Comparison of ENCODE assay signal across 8 cellular contexts in the genomic region with DNA sequence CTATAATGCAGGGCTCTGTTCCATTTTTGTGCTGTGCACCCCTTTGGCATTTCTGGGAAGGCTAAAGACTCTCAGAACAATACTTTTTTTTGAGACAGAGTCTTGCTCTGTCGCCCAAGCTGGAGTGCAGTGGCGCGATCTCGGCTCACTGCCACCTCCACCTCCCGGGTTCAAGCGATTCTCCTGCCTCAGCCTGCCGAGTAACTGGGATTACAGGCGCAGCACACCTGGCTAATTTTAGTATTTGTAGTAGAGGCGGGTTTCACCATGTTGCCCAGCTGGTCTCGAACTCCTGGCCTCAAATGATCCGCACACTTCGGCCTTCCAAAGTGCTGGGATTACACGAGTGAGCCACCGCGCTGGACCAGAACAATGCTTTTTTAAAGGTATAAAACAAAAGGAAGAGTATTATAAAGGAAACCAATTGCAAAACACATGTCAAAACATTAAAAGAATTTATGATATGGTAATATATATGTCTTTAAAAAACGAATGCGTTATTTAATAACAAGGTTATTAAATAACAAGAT. TPM values are rescaled to one million over a fixed set of nuclear protein-coding genes. Genes with fewer than 3 reads are reported as not detected.
DNase-seq lines count a peak whose midpoint lies in the region; ATAC-seq, FAIRE-seq and TF ChIP-seq lines count a peak whose summit lies in the region.

No MANE protein-coding gene starts in this region.

- H3K4me2 ChIP-seq in fibroblast of lung (ENCODE audit: extremely low read depth, insufficient read depth, low read length): peak overlapping the region; percentile 86

- intact Hi-C loops in sigmoid colon (cut with DNase I): loop anchor here (2.0 kb wide), 2 partner anchors 49 to 435 kb away; a partner anchor contains a TSS

- peak overlapping the region; percentile 95 for H3K27ac ChIP-seq in RWPE1
- H3K27ac ChIP-seq in fibroblast of lung (ENCODE audit: insufficient read depth, low read length): no peak overlapping the region
- H3K27ac ChIP-seq in sigmoid colon: peak overlapping the region; percentile 89 to 95 (median 94)

- peaks cover 31% of the 10 kb centered on the region for H3K4me1 ChIP-seq in fibroblast of lung (ENCODE audit: control insufficient read depth, extremely low read depth, insufficient read depth, low read length)
- H3K4me1 ChIP-seq in sigmoid colon: peaks cover 0 to 56% (median 43%) of the 10 kb centered on the region in 4 donors

- no peak for FAIRE-seq in GM12892 (lab: Jason Lieb, UNC)

- no peak overlapping the region for H3K9ac ChIP-seq in fibroblast of lung (ENCODE audit: insufficient read depth, low read length)

- H3K27me3 ChIP-seq in fibroblast of lung (ENCODE audit: control insufficient read depth, insufficient read depth, low read length) (no peaks in the 10 kb centered on the region), sigmoid colon (no peaks in the 10 kb centered on the region)

- H3K36me3 ChIP-seq in fibroblast of lung (ENCODE audit: control insufficient read depth, insufficient read depth, low read length) (no peaks in the 10 kb centered on the region), sigmoid colon (no peaks in the 10 kb centered on the region)

- WGBS in sigmoid colon, 2 donors: 10 to 43% methylated on average over 17 of the region's 17 CpGs

- CTCF ChIA-PET in RWPE1 (lab: Yijun Ruan, JAX): interaction anchor here (0.6 to 1.5 kb wide), 3 partner anchors 8 to 171 kb away, joined by 3 to 4 read pairs (median 3); no protein-coding TSS in a partner anchor

- no peak for TF ChIP-seq CTCF in GM12875 (IDR thresholded peaks at IDR 0.05; ENCODE audit: borderline replicate concordance, insufficient read depth, low read depth, low read length)
- no peak for TF ChIP-seq CTCF in RWPE1 (conservative IDR thresholded peaks at IDR 0.05; ENCODE audit: low read depth)
- TF ChIP-seq CTCF in fibroblast of lung (conservative IDR thresholded peaks at IDR 0.05 in 1 of 2, IDR thresholded peaks at IDR 0.05 in 1 of 2; ENCODE audit: low read depth in 1 of 2, low read length in 2 of 2): no peak
- no peak for TF ChIP-seq CTCF in sigmoid colon (IDR thresholded peaks at IDR 0.05)

- no peak for ATAC-seq in GM21619 (IDR thresholded peaks at IDR 0.05; ENCODE audit: unreplicated experiment)

- peak overlapping the region; percentile 68 for H3K4me3 ChIP-seq in GM12875 (ENCODE audit: low read depth, low read length)
- peak overlapping the region; percentile 61 to 81 (median 74) for H3K4me3 ChIP-seq in fibroblast of lung (replicated peaks in 1 of 4; ENCODE audit: control extremely low read depth in 1 of 4, insufficient read depth in 1 of 4, low read depth in 3 of 4, low read length in 4 of 4)
- peak overlapping the region; percentile 55 to 82 (median 62) for H3K4me3 ChIP-seq in sigmoid colon

- TF ChIP-seq POLR2A in sigmoid colon (IDR thresholded peaks at IDR 0.05) (no peak), GM12892 (IDR thresholded peaks at IDR 0.05; ENCODE audit: low read depth, low read length) (no peak)

- H3K9me3 ChIP-seq in fibroblast of lung (ENCODE audit: control insufficient read depth, insufficient read depth, low read depth, low read length) (no peaks in the 10 kb centered on the region), sigmoid colon (no peaks in the 10 kb centered on the region)

- DNase-seq in RWPE1 (ENCODE audit: low spot score) (no peak), fibroblast of lung (ENCODE audit: low read depth in 2 of 2) (no peak), sigmoid colon (no peak), GM12892 (ENCODE audit: insufficient read length) (no peak), NCI-H345 treated with DMSO at 0.1 percent for 48 hours (lab: John Stamatoyannopoulos, UW; ENCODE audit: unreplicated experiment) (no peak), NCI-H2107 treated with DMSO at 0.1 percent for 48 hours (lab: John Stamatoyannopoulos, UW; ENCODE audit: unreplicated experiment) (no peak)

- TF ChIP-seq EP300 in sigmoid colon (IDR thresholded peaks at IDR 0.05): no peak

- H3K79me2 ChIP-seq in fibroblast of lung (ENCODE audit: control insufficient read depth, insufficient read depth, low read length): peaks cover 9% of the 10 kb centered on the region

- POLR2A ChIA-PET in RWPE1 (lab: Yijun Ruan, JAX; ENCODE audit: low non-redundant PET): interaction anchor here (0.6 kb wide), 1 partner anchor 70 kb away, joined by 6 read pairs; no protein-coding TSS in a partner anchor

- no peak overlapping the region for H2AFZ ChIP-seq in fibroblast of lung (ENCODE audit: low read length)

- H4K20me1 ChIP-seq in fibroblast of lung (ENCODE audit: control insufficient read depth, extremely low read depth, insufficient read depth, low read length): no peaks in the 10 kb centered on the region

RNA-seq across cellular contexts. Expression of a gene that starts 1.0 kb away (rescaled TPM):
- total RNA-seq in fibroblast of lung (105 and 129 TPM in 2 replicates), sigmoid colon (10 to 100 TPM; 60.4 to 83.4 (median 67.7) TPM)
- polyA plus RNA-seq in fibroblast of lung (55.4 and 81.5 TPM in 2 replicates), sigmoid colon (100 to 1,000 TPM; 275 to 415 (median 355) TPM)
- polyA plus RNA-seq in fibroblast of lung (2012): 45.9 and 61.3 TPM in 2 replicates
- polyA minus RNA-seq in fibroblast of lung (ENCODE audit: low replicate concordance): 45.2 and 102 TPM in 2 replicates
- polyA plus RNA-seq in GM12892 (2012; ENCODE audit: missing spikeins): 38.4 TPM

RNA-seq across cellular contexts. Expression of a gene that starts 48.6 kb away (rescaled TPM):
- total RNA-seq in fibroblast of lung: 84.6 and 91.9 TPM in 2 replicates
- 34.2 and 38.3 TPM in 2 replicates for polyA plus RNA-seq in fibroblast of lung
- polyA plus RNA-seq in fibroblast of lung (2012): 44.9 and 50.2 TPM in 2 replicates
- 3.1 and 4.6 TPM in 2 replicates for polyA minus RNA-seq in fibroblast of lung (ENCODE audit: low replicate concordance)
- 10 to 100 TPM; 40.2 to 89.1 (median 74.7) TPM for total RNA-seq in sigmoid colon
- 10 to 100 TPM; 23.2 to 26.4 (median 25.7) TPM for polyA plus RNA-seq in sigmoid colon
- 40.7 TPM for polyA plus RNA-seq in GM12892 (2012; ENCODE audit: missing spikeins)
